1 cellular context compared by ENCODE assay signal in the genomic region with DNA sequence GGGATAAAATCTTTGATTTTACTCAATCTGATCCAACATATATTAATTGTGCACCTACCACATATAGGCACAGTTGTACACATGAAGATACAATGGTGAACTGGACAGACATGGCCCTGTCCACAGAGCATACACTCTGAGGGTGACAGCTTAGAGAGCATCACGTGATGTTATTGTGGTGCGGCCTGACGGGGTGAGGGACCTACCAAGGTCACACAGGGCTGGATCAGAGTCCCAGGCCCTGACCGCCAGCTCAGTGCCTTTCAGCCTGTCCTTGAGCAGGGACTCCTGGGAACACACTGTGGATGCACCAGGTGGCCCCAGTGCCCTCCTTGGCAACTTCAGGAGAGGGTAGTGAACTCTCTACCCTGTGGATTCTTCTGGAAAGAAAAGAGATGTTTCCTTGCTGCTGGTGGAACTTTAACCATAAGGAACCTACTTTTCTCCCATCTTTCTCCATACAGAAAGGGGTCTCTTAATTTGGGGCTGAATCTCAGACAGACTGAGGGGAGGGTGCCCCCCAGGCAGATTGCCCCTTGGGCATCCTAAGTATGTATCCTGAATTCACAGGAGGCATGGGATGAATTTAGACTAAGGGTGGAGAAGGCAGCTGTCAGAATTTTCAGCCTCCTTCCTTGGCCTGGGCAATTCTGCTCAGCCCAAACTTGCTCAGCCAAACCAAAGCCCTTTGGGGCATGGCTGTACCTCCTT.
A peak's percentile ranks its signal among the peaks of the same experiment; 100 is the strongest.
TF ChIP-seq lines count a peak whose summit lies in the region.

No MANE protein-coding gene starts in this region.

TF ChIP-seq in HepG2, 621 proteins besides CTCF, POLR2A, EP300 and RAD21 (continued from another document and continues in another):
- TF ChIP-seq, protein P1, sequence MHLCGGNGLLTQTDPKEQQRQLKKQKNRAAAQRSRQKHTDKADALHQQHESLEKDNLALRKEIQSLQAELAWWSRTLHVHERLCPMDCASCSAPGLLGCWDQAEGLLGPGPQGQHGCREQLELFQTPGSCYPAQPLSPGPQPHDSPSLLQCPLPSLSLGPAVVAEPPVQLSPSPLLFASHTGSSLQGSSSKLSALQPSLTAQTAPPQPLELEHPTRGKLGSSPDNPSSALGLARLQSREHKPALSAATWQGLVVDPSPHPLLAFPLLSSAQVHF (CRISPR knock-in tag; IDR thresholded peaks at IDR 0.05) = no peak
- TF ChIP-seq ZNF20 (CRISPR knock-in tag; IDR thresholded peaks at IDR 0.05) (no peak), KAT8 (CRISPR knock-in tag; IDR thresholded peaks at IDR 0.05) (peak; percentile 76), ZNF451 (CRISPR knock-in tag; IDR thresholded peaks at IDR 0.05) (peak; percentile 80; the same call in 1 of the 2 replicates), CAMTA2 (CRISPR knock-in tag; IDR thresholded peaks at IDR 0.05; ENCODE audit: borderline replicate concordance) (0 out of 2 replicates have a peak, but pooled peaks have one; percentile 43), SP4 (CRISPR knock-in tag; IDR thresholded peaks at IDR 0.05) (peak; percentile 49; the same call in 1 of the 2 replicates), ZNF24 (IDR thresholded peaks at IDR 0.05) (0 out of 2 replicates have a peak, but pooled peaks have one; percentile 11), KLF6 (CRISPR knock-in tag; IDR thresholded peaks at IDR 0.05) (peak; percentile 86), ARNTL (CRISPR knock-in tag; IDR thresholded peaks at IDR 0.05) (peak; percentile 77), TOPORS (CRISPR knock-in tag; IDR thresholded peaks at IDR 0.05) (peak; percentile 93), ARHGAP35 (CRISPR knock-in tag; IDR thresholded peaks at IDR 0.05; ENCODE audit: borderline replicate concordance) (peak; percentile 66; the same call in 1 of the 2 replicates), ZKSCAN1 (IDR thresholded peaks at IDR 0.05; ENCODE audit: low read length) (no peak), NR1H2 (CRISPR knock-in tag; IDR thresholded peaks at IDR 0.05; ENCODE audit: borderline replicate concordance, low read depth) (0 out of 2 replicates have a peak, but pooled peaks have one; percentile 24), KMT2B (CRISPR knock-in tag; IDR thresholded peaks at IDR 0.05) (peak; percentile 41; the same call in 1 of the 2 replicates), GFI1 (CRISPR knock-in tag; IDR thresholded peaks at IDR 0.05; ENCODE audit: borderline replicate concordance) (no peak), NFYC (CRISPR knock-in tag; IDR thresholded peaks at IDR 0.05) (peak; percentile 11; the same call in 1 of the 2 replicates), SOX5 (CRISPR knock-in tag; IDR thresholded peaks at IDR 0.05; ENCODE audit: borderline replicate concordance) (peak; percentile 96), ZNF768 (CRISPR knock-in tag; IDR thresholded peaks at IDR 0.05) (peak; percentile 80; the same call in 1 of the 2 replicates), FOXA3 (CRISPR knock-in tag; IDR thresholded peaks at IDR 0.05) (peak; percentile 86), ZFY (CRISPR knock-in tag; IDR thresholded peaks at IDR 0.05) (peak; percentile 78), KLF16 (CRISPR knock-in tag; IDR thresholded peaks at IDR 0.05) (peak in 1 of 2 experiments; percentile 93; a peak in 2 of 4 replicates), KAT7 (CRISPR knock-in tag; IDR thresholded peaks at IDR 0.05; ENCODE audit: borderline replicate concordance) (0 out of 2 replicates have a peak, but pooled peaks have one; percentile 59), GZF1 (CRISPR knock-in tag; IDR thresholded peaks at IDR 0.05) (0 out of 2 replicates have a peak, but pooled peaks have one; percentile 54), XBP1 (CRISPR knock-in tag; IDR thresholded peaks at IDR 0.05) (peak; percentile 59; the same call in 1 of the 2 replicates), SALL1 (CRISPR knock-in tag; IDR thresholded peaks at IDR 0.05) (peak; percentile 98)
- TF ChIP-seq, protein P2, sequence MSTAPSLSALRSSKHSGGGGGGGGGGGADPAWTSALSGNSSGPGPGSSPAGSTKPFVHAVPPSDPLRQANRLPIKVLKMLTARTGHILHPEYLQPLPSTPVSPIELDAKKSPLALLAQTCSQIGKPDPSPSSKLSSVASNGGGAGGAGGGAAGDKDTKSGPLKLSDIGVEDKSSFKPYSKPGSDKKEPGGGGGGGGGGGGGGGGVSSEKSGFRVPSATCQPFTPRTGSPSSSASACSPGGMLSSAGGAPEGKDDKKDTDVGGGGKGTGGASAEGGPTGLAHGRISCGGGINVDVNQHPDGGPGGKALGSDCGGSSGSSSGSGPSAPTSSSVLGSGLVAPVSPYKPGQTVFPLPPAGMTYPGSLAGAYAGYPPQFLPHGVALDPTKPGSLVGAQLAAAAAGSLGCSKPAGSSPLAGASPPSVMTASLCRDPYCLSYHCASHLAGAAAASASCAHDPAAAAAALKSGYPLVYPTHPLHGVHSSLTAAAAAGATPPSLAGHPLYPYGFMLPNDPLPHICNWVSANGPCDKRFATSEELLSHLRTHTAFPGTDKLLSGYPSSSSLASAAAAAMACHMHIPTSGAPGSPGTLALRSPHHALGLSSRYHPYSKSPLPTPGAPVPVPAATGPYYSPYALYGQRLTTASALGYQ (CRISPR knock-in tag; IDR thresholded peaks at IDR 0.05) = 0 out of 2 replicates have a peak, but pooled peaks have one; percentile 52
- TF ChIP-seq, protein P3, sequence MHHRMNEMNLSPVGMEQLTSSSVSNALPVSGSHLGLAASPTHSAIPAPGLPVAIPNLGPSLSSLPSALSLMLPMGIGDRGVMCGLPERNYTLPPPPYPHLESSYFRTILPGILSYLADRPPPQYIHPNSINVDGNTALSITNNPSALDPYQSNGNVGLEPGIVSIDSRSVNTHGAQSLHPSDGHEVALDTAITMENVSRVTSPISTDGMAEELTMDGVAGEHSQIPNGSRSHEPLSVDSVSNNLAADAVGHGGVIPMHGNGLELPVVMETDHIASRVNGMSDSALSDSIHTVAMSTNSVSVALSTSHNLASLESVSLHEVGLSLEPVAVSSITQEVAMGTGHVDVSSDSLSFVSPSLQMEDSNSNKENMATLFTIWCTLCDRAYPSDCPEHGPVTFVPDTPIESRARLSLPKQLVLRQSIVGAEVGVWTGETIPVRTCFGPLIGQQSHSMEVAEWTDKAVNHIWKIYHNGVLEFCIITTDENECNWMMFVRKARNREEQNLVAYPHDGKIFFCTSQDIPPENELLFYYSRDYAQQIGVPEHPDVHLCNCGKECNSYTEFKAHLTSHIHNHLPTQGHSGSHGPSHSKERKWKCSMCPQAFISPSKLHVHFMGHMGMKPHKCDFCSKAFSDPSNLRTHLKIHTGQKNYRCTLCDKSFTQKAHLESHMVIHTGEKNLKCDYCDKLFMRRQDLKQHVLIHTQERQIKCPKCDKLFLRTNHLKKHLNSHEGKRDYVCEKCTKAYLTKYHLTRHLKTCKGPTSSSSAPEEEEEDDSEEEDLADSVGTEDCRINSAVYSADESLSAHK (CRISPR knock-in tag; IDR thresholded peaks at IDR 0.05; ENCODE audit: borderline replicate concordance) = no peak
- TF ChIP-seq, protein P4, sequence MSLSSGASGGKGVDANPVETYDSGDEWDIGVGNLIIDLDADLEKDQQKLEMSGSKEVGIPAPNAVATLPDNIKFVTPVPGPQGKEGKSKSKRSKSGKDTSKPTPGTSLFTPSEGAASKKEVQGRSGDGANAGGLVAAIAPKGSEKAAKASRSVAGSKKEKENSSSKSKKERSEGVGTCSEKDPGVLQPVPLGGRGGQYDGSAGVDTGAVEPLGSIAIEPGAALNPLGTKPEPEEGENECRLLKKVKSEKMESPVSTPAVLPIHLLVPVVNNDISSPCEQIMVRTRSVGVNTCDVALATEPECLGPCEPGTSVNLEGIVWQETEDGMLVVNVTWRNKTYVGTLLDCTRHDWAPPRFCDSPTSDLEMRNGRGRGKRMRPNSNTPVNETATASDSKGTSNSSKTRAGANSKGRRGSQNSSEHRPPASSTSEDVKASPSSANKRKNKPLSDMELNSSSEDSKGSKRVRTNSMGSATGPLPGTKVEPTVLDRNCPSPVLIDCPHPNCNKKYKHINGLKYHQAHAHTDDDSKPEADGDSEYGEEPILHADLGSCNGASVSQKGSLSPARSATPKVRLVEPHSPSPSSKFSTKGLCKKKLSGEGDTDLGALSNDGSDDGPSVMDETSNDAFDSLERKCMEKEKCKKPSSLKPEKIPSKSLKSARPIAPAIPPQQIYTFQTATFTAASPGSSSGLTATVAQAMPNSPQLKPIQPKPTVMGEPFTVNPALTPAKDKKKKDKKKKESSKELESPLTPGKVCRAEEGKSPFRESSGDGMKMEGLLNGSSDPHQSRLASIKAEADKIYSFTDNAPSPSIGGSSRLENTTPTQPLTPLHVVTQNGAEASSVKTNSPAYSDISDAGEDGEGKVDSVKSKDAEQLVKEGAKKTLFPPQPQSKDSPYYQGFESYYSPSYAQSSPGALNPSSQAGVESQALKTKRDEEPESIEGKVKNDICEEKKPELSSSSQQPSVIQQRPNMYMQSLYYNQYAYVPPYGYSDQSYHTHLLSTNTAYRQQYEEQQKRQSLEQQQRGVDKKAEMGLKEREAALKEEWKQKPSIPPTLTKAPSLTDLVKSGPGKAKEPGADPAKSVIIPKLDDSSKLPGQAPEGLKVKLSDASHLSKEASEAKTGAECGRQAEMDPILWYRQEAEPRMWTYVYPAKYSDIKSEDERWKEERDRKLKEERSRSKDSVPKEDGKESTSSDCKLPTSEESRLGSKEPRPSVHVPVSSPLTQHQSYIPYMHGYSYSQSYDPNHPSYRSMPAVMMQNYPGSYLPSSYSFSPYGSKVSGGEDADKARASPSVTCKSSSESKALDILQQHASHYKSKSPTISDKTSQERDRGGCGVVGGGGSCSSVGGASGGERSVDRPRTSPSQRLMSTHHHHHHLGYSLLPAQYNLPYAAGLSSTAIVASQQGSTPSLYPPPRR (CRISPR knock-in tag; IDR thresholded peaks at IDR 0.05; ENCODE audit: borderline replicate concordance) = peak; percentile 86; the same call in 1 of the 2 replicates
- TF ChIP-seq, protein P5, sequence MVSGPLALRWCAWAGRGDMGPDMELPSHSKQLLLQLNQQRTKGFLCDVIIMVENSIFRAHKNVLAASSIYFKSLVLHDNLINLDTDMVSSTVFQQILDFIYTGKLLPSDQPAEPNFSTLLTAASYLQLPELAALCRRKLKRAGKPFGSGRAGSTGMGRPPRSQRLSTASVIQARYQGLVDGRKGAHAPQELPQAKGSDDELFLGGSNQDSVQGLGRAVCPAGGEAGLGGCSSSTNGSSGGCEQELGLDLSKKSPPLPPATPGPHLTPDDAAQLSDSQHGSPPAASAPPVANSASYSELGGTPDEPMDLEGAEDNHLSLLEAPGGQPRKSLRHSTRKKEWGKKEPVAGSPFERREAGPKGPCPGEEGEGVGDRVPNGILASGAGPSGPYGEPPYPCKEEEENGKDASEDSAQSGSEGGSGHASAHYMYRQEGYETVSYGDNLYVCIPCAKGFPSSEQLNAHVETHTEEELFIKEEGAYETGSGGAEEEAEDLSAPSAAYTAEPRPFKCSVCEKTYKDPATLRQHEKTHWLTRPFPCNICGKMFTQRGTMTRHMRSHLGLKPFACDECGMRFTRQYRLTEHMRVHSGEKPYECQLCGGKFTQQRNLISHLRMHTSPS (CRISPR knock-in tag; IDR thresholded peaks at IDR 0.05; ENCODE audit: low read depth) = peak; percentile 97
- TF ChIP-seq, protein P6, sequence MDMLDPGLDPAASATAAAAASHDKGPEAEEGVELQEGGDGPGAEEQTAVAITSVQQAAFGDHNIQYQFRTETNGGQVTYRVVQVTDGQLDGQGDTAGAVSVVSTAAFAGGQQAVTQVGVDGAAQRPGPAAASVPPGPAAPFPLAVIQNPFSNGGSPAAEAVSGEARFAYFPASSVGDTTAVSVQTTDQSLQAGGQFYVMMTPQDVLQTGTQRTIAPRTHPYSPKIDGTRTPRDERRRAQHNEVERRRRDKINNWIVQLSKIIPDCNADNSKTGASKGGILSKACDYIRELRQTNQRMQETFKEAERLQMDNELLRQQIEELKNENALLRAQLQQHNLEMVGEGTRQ (IDR thresholded peaks at IDR 0.05; ENCODE audit: low read depth, low read length) = peak; percentile 94
- TF ChIP-seq, protein P6 (CRISPR knock-in tag; IDR thresholded peaks at IDR 0.05; ENCODE audit: borderline replicate concordance) = peak; percentile 95; the same call in 1 of the 2 replicates
- TF ChIP-seq, protein P7, sequence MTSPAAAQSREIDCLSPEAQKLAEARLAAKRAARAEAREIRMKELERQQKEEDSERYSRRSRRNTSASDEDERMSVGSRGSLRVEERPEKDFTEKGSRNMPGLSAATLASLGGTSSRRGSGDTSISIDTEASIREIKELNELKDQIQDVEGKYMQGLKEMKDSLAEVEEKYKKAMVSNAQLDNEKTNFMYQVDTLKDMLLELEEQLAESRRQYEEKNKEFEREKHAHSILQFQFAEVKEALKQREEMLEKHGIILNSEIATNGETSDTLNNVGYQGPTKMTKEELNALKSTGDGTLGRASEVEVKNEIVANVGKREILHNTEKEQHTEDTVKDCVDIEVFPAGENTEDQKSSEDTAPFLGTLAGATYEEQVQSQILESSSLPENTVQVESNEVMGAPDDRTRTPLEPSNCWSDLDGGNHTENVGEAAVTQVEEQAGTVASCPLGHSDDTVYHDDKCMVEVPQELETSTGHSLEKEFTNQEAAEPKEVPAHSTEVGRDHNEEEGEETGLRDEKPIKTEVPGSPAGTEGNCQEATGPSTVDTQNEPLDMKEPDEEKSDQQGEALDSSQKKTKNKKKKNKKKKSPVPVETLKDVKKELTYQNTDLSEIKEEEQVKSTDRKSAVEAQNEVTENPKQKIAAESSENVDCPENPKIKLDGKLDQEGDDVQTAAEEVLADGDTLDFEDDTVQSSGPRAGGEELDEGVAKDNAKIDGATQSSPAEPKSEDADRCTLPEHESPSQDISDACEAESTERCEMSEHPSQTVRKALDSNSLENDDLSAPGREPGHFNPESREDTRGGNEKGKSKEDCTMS (CRISPR knock-in tag; conservative IDR thresholded peaks at IDR 0.05) = no peak
- TF ChIP-seq, protein P8, sequence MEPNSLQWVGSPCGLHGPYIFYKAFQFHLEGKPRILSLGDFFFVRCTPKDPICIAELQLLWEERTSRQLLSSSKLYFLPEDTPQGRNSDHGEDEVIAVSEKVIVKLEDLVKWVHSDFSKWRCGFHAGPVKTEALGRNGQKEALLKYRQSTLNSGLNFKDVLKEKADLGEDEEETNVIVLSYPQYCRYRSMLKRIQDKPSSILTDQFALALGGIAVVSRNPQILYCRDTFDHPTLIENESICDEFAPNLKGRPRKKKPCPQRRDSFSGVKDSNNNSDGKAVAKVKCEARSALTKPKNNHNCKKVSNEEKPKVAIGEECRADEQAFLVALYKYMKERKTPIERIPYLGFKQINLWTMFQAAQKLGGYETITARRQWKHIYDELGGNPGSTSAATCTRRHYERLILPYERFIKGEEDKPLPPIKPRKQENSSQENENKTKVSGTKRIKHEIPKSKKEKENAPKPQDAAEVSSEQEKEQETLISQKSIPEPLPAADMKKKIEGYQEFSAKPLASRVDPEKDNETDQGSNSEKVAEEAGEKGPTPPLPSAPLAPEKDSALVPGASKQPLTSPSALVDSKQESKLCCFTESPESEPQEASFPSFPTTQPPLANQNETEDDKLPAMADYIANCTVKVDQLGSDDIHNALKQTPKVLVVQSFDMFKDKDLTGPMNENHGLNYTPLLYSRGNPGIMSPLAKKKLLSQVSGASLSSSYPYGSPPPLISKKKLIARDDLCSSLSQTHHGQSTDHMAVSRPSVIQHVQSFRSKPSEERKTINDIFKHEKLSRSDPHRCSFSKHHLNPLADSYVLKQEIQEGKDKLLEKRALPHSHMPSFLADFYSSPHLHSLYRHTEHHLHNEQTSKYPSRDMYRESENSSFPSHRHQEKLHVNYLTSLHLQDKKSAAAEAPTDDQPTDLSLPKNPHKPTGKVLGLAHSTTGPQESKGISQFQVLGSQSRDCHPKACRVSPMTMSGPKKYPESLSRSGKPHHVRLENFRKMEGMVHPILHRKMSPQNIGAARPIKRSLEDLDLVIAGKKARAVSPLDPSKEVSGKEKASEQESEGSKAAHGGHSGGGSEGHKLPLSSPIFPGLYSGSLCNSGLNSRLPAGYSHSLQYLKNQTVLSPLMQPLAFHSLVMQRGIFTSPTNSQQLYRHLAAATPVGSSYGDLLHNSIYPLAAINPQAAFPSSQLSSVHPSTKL (CRISPR knock-in tag; IDR thresholded peaks at IDR 0.05) = peak; percentile 97
